In genomic region chr15:26667222-26667988, GRCh38 we compare ENCODE assay signal across 17 cellular contexts.
DNase-seq lines count a peak whose midpoint lies in the region; TF ChIP-seq lines count a peak whose summit lies in the region.
"Had no signal": no experiment of that assay in that cellular context is flagged by ENCODE, and none has a peak within 500 bp of the region (broad histone marks: within the 10 kb centered on the region; RNA-seq: fewer than 3 reads in every experiment).

No MANE protein-coding gene starts in this region.

- no peak overlapping the region for H3K27ac Mint-ChIP-seq in activated naive CD4-positive, alpha-beta T cell treated with anti-CD3 and anti-CD28 coated beads, Interleukin-2, amount 10 ng/mL, durations not matched to agents 7 days and 5 days
- no peak overlapping the region for H3K27ac Mint-ChIP-seq in CD14-positive monocyte

- no peak overlapping the region for H3K14ac ChIP-seq in neuronal stem cell (ENCODE audit: low read length)

- H3K4ac ChIP-seq in neuronal stem cell (ENCODE audit: low read length), result no peak overlapping the region

- H2BK5ac ChIP-seq in neuronal stem cell (ENCODE audit: low read length), result no peak overlapping the region

- peaks cover 10% of the 10 kb centered on the region for H3K27me3 ChIP-seq in left ventricle myocardium inferior (ENCODE audit: low read depth)
- no peaks in the 10 kb centered on the region for H3K27me3 ChIP-seq in neuronal stem cell (ENCODE audit: control insufficient read depth in 3 of 3, insufficient read depth in 3 of 3, low read depth in 1 of 3, low read length in 3 of 3)

- no peaks in the 10 kb centered on the region for H3K27me3 Mint-ChIP-seq in activated naive CD4-positive, alpha-beta T cell treated with anti-CD3 and anti-CD28 coated beads, Interleukin-2, amount 10 ng/mL, durations not matched to agents 7 days and 5 days
- H3K27me3 Mint-ChIP-seq in CD14-positive monocyte (ENCODE audit: low read depth in 3 of 3), result peaks cover 0 to 7% (median 0%) of the 10 kb centered on the region in 3 donors

- H2BK15ac ChIP-seq in neuronal stem cell (ENCODE audit: low read length), result peak overlapping the region; percentile 70

- peaks cover 7% of the 10 kb centered on the region for H3K9me3 Mint-ChIP-seq in activated naive CD4-positive, alpha-beta T cell treated with anti-CD3 and anti-CD28 coated beads, Interleukin-2, amount 10 ng/mL, durations not matched to agents 7 days and 5 days
- H3K9me3 Mint-ChIP-seq in CD14-positive monocyte, result peaks cover 11 to 25% (median 17%) of the 10 kb centered on the region in 7 donors

- no CpG with 5 or more reads among the region's 14 CpGs for WGBS in neuronal stem cell (ENCODE audit: extremely low coverage in 2 of 2, insufficient read length in 2 of 2, insufficient replicate concordance in 1 of 2), 2 donors

- H3K23ac ChIP-seq in neuronal stem cell (ENCODE audit: low read depth, low read length, poor library complexity), result no peak overlapping the region

- H3K4me2 ChIP-seq in neuronal stem cell (ENCODE audit: insufficient read depth, low read length, poor library complexity, severe bottlenecking), result no peak overlapping the region

- DNase-seq in DMS79 (lab: John Stamatoyannopoulos, UW), result peak; percentile 58
- DNase-seq in NOMO-1 treated with dmso at 0.1 percent for 144 hours (lab: John Stamatoyannopoulos, UW; ENCODE audit: unreplicated experiment), result peak; percentile 11
- peak; percentile 42 for DNase-seq in left ventricle myocardium inferior
- DNase-seq in neuronal stem cell (ENCODE audit: low spot score), result no peak
- DNase-seq in activated naive CD4-positive, alpha-beta T cell treated with anti-CD3 and anti-CD28 coated beads, Interleukin-2, amount 10 ng/mL, durations not matched to agents 7 days and 5 days, result no peak
- no peak for DNase-seq in activated CD4-positive, CD25-positive, alpha-beta regulatory T cell treated with anti-CD3 and anti-CD28 coated beads, Interleukin-2, amount 50 U/mL, for 72 hours
- DNase-seq in CD14-positive monocyte (ENCODE audit: low spot score), result no peak
- DNase-seq: activated CD4-positive, alpha-beta T cell treated with anti-CD3 and anti-CD28 coated beads for 48 hours; activated CD8-positive, alpha-beta memory T cell treated with anti-CD3 and anti-CD28 coated beads, Interleukin-2, amount 50 U/mL, for 4 hours; activated gamma-delta T cell treated with Interleukin-2 at 50 U/mL for 16 hours; Calu3; effector memory CD4-positive, alpha-beta T cell; hippocampal formation; NCI-H1092; NCI-H2227 treated with DMSO at 0.1 percent for 48 hours; stimulated activated naive CD8-positive, alpha-beta T cell treated with anti-CD3 and anti-CD28 coated beads, Interleukin-15, Interleukin-2, amounts not matched to agents 100 U/mL and 50 U/mL, for 24 hours had no signal

- H3K27ac ChIP-seq in left ventricle myocardium inferior (replicated peaks) (no peak overlapping the region), neuronal stem cell (replicated peaks; ENCODE audit: low read length) (no peak overlapping the region)

- H2BK12ac ChIP-seq in neuronal stem cell (ENCODE audit: low read length), result no peak overlapping the region

- CTCF ChIA-PET in activated naive CD4-positive, alpha-beta T cell treated with anti-CD3 and anti-CD28 coated beads, Interleukin-2, amount 10 ng/mL, durations not matched to agents 7 days and 5 days (lab: Charles Lee), result no interaction called here

- no peak overlapping the region for H2AFZ ChIP-seq in neuronal stem cell (ENCODE audit: low read length)

- no peaks in the 10 kb centered on the region for H3K36me3 ChIP-seq in left ventricle myocardium inferior
- no peaks in the 10 kb centered on the region for H3K36me3 ChIP-seq in neuronal stem cell (replicated peaks in 1 of 2; ENCODE audit: control insufficient read depth in 2 of 2, insufficient read depth in 2 of 2, low read length in 2 of 2)

- TF ChIP-seq CTCF in left ventricle myocardium inferior (IDR thresholded peaks at IDR 0.05; ENCODE audit: borderline replicate concordance) (no peak), CD14-positive monocyte (IDR thresholded peaks at IDR 0.05) (no peak)

- intact Hi-C loops in left ventricle myocardium inferior (cut with micrococcal nuclease) (no loop called here), CD14-positive monocyte (cut with micrococcal nuclease) (no loop called here)

- H3K9ac ChIP-seq in neuronal stem cell (ENCODE audit: low read depth, low read length, poor library complexity), result no peak overlapping the region

- H3K9me3 ChIP-seq in left ventricle myocardium inferior (replicated peaks) (no peaks in the 10 kb centered on the region), neuronal stem cell (replicated peaks in 1 of 2; ENCODE audit: control insufficient read depth in 2 of 2, insufficient read depth in 1 of 2, low read depth in 1 of 2, low read length in 2 of 2) (no peaks in the 10 kb centered on the region)

- H4K91ac ChIP-seq in neuronal stem cell (ENCODE audit: low read depth, low read length, poor library complexity), result peak overlapping the region; percentile 32

- H3K4me1 Mint-ChIP-seq in activated naive CD4-positive, alpha-beta T cell treated with anti-CD3 and anti-CD28 coated beads, Interleukin-2, amount 10 ng/mL, durations not matched to agents 7 days and 5 days, result no peaks in the 10 kb centered on the region
- H3K4me1 Mint-ChIP-seq in CD14-positive monocyte, result no peaks in the 10 kb centered on the region

- no peaks in the 10 kb centered on the region for H3K36me3 Mint-ChIP-seq in activated naive CD4-positive, alpha-beta T cell treated with anti-CD3 and anti-CD28 coated beads, Interleukin-2, amount 10 ng/mL, durations not matched to agents 7 days and 5 days
- no peaks in the 10 kb centered on the region for H3K36me3 Mint-ChIP-seq in CD14-positive monocyte

- H3K4me1 ChIP-seq in left ventricle myocardium inferior (peaks cover 13% of the 10 kb centered on the region), neuronal stem cell (ENCODE audit: control insufficient read depth in 2 of 2, insufficient read depth in 1 of 2, low read depth in 1 of 2, low read length in 2 of 2) (peaks cover 0 to 7% of the 10 kb centered on the region in 2 donors)

- no peak overlapping the region for H4K8ac ChIP-seq in neuronal stem cell (ENCODE audit: low read depth, low read length)

- peak overlapping the region; percentile 49 for H2AK5ac ChIP-seq in neuronal stem cell (ENCODE audit: low read depth, low read length)

- H3K79me1 ChIP-seq in neuronal stem cell (ENCODE audit: low read depth, low read length), result no peaks in the 10 kb centered on the region

- no peak overlapping the region for H2BK120ac ChIP-seq in neuronal stem cell (ENCODE audit: low read depth, low read length)

- H3K4me3 Mint-ChIP-seq in activated naive CD4-positive, alpha-beta T cell treated with anti-CD3 and anti-CD28 coated beads, Interleukin-2, amount 10 ng/mL, durations not matched to agents 7 days and 5 days, result no peak overlapping the region
- H3K4me3 Mint-ChIP-seq in CD14-positive monocyte, result peak overlapping the region in 1 of 2 donors; percentile 40

- H3K4me3 ChIP-seq in left ventricle myocardium inferior, result no peak overlapping the region
- H3K4me3 ChIP-seq in neuronal stem cell (ENCODE audit: low read length in 2 of 2), result no peak overlapping the region
- H3K4me3 ChIP-seq: K562 had no signal

- H3K18ac ChIP-seq in neuronal stem cell (ENCODE audit: low read length), result peak overlapping the region; percentile 25

Comparison
In these comparisons a context has a peak if more than half of its experiments do, and no peak if none do; other contexts are left out.
1. DNase-seq: peak in DMS79 (single experiment), NOMO-1 treated with dmso at 0.1 percent for 144 hours (single experiment) and left ventricle myocardium inferior (single experiment); none in neuronal stem cell (single experiment), activated naive CD4-positive, alpha-beta T cell treated with anti-CD3 and anti-CD28 coated beads, Interleukin-2, amount 10 ng/mL, durations not matched to agents 7 days and 5 days (single experiment), activated CD4-positive, CD25-positive, alpha-beta regulatory T cell treated with anti-CD3 and anti-CD28 coated beads, Interleukin-2, amount 50 U/mL, for 72 hours (single experiment) and CD14-positive monocyte (single experiment).